In genomic region chr10:65325913-65326312, GRCh38 we compare ENCODE assay signal across 3 cellular contexts.
TF ChIP-seq lines count a peak whose summit lies in the region.

No MANE protein-coding gene starts in this region.

TF ChIP-seq in H1, 55 proteins besides CTCF, POLR2A, EP300 and RAD21 (continued from another document):
- TF ChIP-seq SP1 (IDR thresholded peaks at IDR 0.05; ENCODE audit: low read depth, low read length): 0 out of 2 replicates have a peak, but pooled peaks have one; percentile 9
- TF ChIP-seq KDM4A (IDR thresholded peaks at IDR 0.05; ENCODE audit: low read depth, low read length, severe bottlenecking): no peak
- no peak for TF ChIP-seq FOSL1 (IDR thresholded peaks at IDR 0.05; ENCODE audit: insufficient read depth, low read depth, low read length)
- no peak for TF ChIP-seq PHF8 (conservative IDR thresholded peaks at IDR 0.05; ENCODE audit: low read depth, low read length)
- TF ChIP-seq TEAD4 (IDR thresholded peaks at IDR 0.05; ENCODE audit: low read depth, low read length): no peak
- TF ChIP-seq BCL11A (IDR thresholded peaks at IDR 0.05; ENCODE audit: low read depth in 2 of 2, low read length in 2 of 2): peak in 1 of 2 experiments; percentile 48
- no peak; the same call in 1 of the 2 replicates for TF ChIP-seq YY1 (IDR thresholded peaks at IDR 0.05; ENCODE audit: low read depth, low read length)
- no peak for TF ChIP-seq BRCA1 (IDR thresholded peaks at IDR 0.05; ENCODE audit: low read depth, low read length)
- no peak for TF ChIP-seq SIN3A (conservative IDR thresholded peaks at IDR 0.05 in 1 of 2, IDR thresholded peaks at IDR 0.05 in 1 of 2; ENCODE audit: low read depth in 1 of 2, low read length in 2 of 2)
- peak; percentile 97 for TF ChIP-seq POU5F1 (IDR thresholded peaks at IDR 0.05; ENCODE audit: low read depth, low read length)
- no peak for TF ChIP-seq CTBP2 (IDR thresholded peaks at IDR 0.05; ENCODE audit: borderline replicate concordance, insufficient read depth, insufficient read length, low read length)

TF ChIP-seq in HepG2, 621 proteins besides CTCF, POLR2A, EP300 and RAD21 (continued from another document):
- TF ChIP-seq ZNF317 (CRISPR knock-in tag; IDR thresholded peaks at IDR 0.05) (no peak), ZNF256 (CRISPR knock-in tag; conservative IDR thresholded peaks at IDR 0.05) (no peak), ATM (IDR thresholded peaks at IDR 0.05; ENCODE audit: borderline replicate concordance) (no peak), SATB2 (CRISPR knock-in tag; IDR thresholded peaks at IDR 0.05) (no peak), ZSCAN21 (CRISPR knock-in tag; IDR thresholded peaks at IDR 0.05; ENCODE audit: borderline replicate concordance) (no peak), PHF8 (CRISPR knock-in tag; IDR thresholded peaks at IDR 0.05) (no peak), ZNF770 (CRISPR knock-in tag; IDR thresholded peaks at IDR 0.05) (no peak), FOSL2 (CRISPR knock-in tag; IDR thresholded peaks at IDR 0.05) (no peak), ZFP90 (CRISPR knock-in tag; IDR thresholded peaks at IDR 0.05; ENCODE audit: borderline replicate concordance) (no peak), SP2 (CRISPR knock-in tag; IDR thresholded peaks at IDR 0.05) (no peak), ZNF562 (CRISPR knock-in tag; IDR thresholded peaks at IDR 0.05; ENCODE audit: borderline replicate concordance) (no peak), JUNB (CRISPR knock-in tag; IDR thresholded peaks at IDR 0.05; ENCODE audit: borderline replicate concordance) (no peak), ZNF18 (CRISPR knock-in tag; IDR thresholded peaks at IDR 0.05; ENCODE audit: insufficient replicate concordance) (no peak), XRCC5 (optimal IDR thresholded peaks at IDR 0.05; ENCODE audit: low read length) (no peak), KDM4B (CRISPR knock-in tag; IDR thresholded peaks at IDR 0.05) (no peak), SNAPC4 (CRISPR knock-in tag; IDR thresholded peaks at IDR 0.05) (no peak), ZNF674 (CRISPR knock-in tag; IDR thresholded peaks at IDR 0.05; ENCODE audit: low read depth) (no peak)

TF ChIP-seq in SK-N-SH treated with all-trans-retinoic acid at 6 μM for 48 hours, 23 proteins besides CTCF, POLR2A, EP300 and RAD21 (continued from another document):
- TF ChIP-seq POU6F1 (CRISPR knock-in tag; IDR thresholded peaks at IDR 0.05; ENCODE audit: borderline replicate concordance, low read depth) (no peak), TOX (CRISPR knock-in tag; IDR thresholded peaks at IDR 0.05; ENCODE audit: borderline replicate concordance) (no peak), ZC3H10 (CRISPR knock-in tag; IDR thresholded peaks at IDR 0.05) (no peak), CREB5 (CRISPR knock-in tag; IDR thresholded peaks at IDR 0.05; ENCODE audit: low read depth) (no peak), ESRRG (CRISPR knock-in tag; IDR thresholded peaks at IDR 0.05) (no peak), RARB (CRISPR knock-in tag; IDR thresholded peaks at IDR 0.05) (no peak), BACH2 (CRISPR knock-in tag; IDR thresholded peaks at IDR 0.05; ENCODE audit: borderline replicate concordance) (no peak), GLIS3 (CRISPR knock-in tag; IDR thresholded peaks at IDR 0.05) (no peak), TCF4 (CRISPR knock-in tag; IDR thresholded peaks at IDR 0.05; ENCODE audit: borderline replicate concordance) (no peak), OSR1 (CRISPR knock-in tag; IDR thresholded peaks at IDR 0.05) (no peak)
